ENCODE assay signal across 10 cellular contexts in genomic region chr5:142222881-142223558, GRCh38.
DNase-seq lines count a peak whose midpoint lies in the region; ATAC-seq and TF ChIP-seq lines count a peak whose summit lies in the region.
"Had no signal": no experiment of that assay in that cellular context is flagged by ENCODE, and none has a peak within 500 bp of the region (broad histone marks: within the 10 kb centered on the region; RNA-seq: fewer than 3 reads in every experiment).

No MANE protein-coding gene starts in this region.

- H3K4me3 ChIP-seq in Karpas-422 (ENCODE audit: low read length) = no peak overlapping the region
- no peak overlapping the region for H3K4me3 ChIP-seq in vagina
- peak overlapping the region in 1 of 8 donors; percentile 17 for H3K4me3 ChIP-seq in spleen
- H3K4me3 ChIP-seq: upper lobe of left lung had no signal

- H3K36me3 ChIP-seq in Karpas-422 (ENCODE audit: insufficient read depth, low read length) = no peaks in the 10 kb centered on the region
- H3K36me3 ChIP-seq in vagina = no peaks in the 10 kb centered on the region
- H3K36me3 ChIP-seq in spleen = no peaks in the 10 kb centered on the region
- H3K36me3 ChIP-seq: upper lobe of left lung had no signal

- ATAC-seq in CD4-positive, alpha-beta T cell (ENCODE audit: poor library complexity) = no peak
- ATAC-seq in GM21529 (IDR thresholded peaks at IDR 0.05; ENCODE audit: unreplicated experiment) (peak; percentile 19), GM19452 (IDR thresholded peaks at IDR 0.05; ENCODE audit: unreplicated experiment) (no peak)

- no peak overlapping the region for H3K27ac ChIP-seq in CD4-positive, alpha-beta T cell (ENCODE audit: low read depth, low read length)
- H3K27ac ChIP-seq in Karpas-422 (ENCODE audit: low read length) = no peak overlapping the region
- H3K27ac ChIP-seq in vagina = no peak overlapping the region
- peak overlapping the region in 3 of 8 donors; percentile 16 to 21 (median 19) for H3K27ac ChIP-seq in spleen

- TF ChIP-seq POLR2A in vagina (IDR thresholded peaks at IDR 0.05) = no peak
- TF ChIP-seq POLR2A in spleen (IDR thresholded peaks at IDR 0.05) = no peak

- no peak overlapping the region for H2AFZ ChIP-seq in Karpas-422 (ENCODE audit: low read length)

- H4K20me1 ChIP-seq in Karpas-422 (ENCODE audit: insufficient read depth, low read depth, low read length) = no peaks in the 10 kb centered on the region

- peak overlapping the region; percentile 28 for H3K4me2 ChIP-seq in Karpas-422 (ENCODE audit: low read depth, low read length, poor library complexity, severe bottlenecking)

- no peaks in the 10 kb centered on the region for H3K27me3 Mint-ChIP-seq in CD4-positive, alpha-beta T cell
- H3K27me3 Mint-ChIP-seq in dendritic cell treated with granulocyte-macrophage colony-stimulating factor and Interleukin-4, amounts not matched to agents 40 ng/mL and 50 ng/mL, for 4 days = peaks cover 36% of the 10 kb centered on the region

- no peaks in the 10 kb centered on the region for H3K79me2 ChIP-seq in Karpas-422 (ENCODE audit: low read length)

- peak overlapping the region; percentile 82 for H3K27ac Mint-ChIP-seq in CD4-positive, alpha-beta T cell
- H3K27ac Mint-ChIP-seq in dendritic cell treated with granulocyte-macrophage colony-stimulating factor and Interleukin-4, amounts not matched to agents 40 ng/mL and 50 ng/mL, for 4 days = peak overlapping the region; percentile 43

- no peak overlapping the region for H3K9ac ChIP-seq in Karpas-422 (ENCODE audit: low read length)

- WGBS in spleen, 5 donors = 61 to 79% (median 70%) methylated on average over 10 of the region's 10 CpGs

- H3K4me1 ChIP-seq in Karpas-422 (ENCODE audit: low read length) (peaks cover 18% of the 10 kb centered on the region), vagina (no peaks in the 10 kb centered on the region), spleen (peaks cover 6 to 41% (median 37%) of the 10 kb centered on the region in 6 donors)

- no peak for DNase-seq in CD4-positive, alpha-beta T cell
- peak; percentile 35 for DNase-seq in Karpas-422
- DNase-seq in UCSD-AML1 (lab: John Stamatoyannopoulos, UW; ENCODE audit: unreplicated experiment) = no peak
- no peak for DNase-seq in vagina (ENCODE audit: extremely low spot score in 2 of 2)
- DNase-seq in spleen = no peak

- TF ChIP-seq CTCF in CD4-positive, alpha-beta T cell (IDR thresholded peaks at IDR 0.05) = no peak
- TF ChIP-seq CTCF in vagina (IDR thresholded peaks at IDR 0.05) (no peak), spleen (IDR thresholded peaks at IDR 0.05 in 8 of 11, conservative IDR thresholded peaks at IDR 0.05 in 3 of 11) (no peak)

- H3K36me3 Mint-ChIP-seq in CD4-positive, alpha-beta T cell (ENCODE audit: low read depth) = no peaks in the 10 kb centered on the region
- no peaks in the 10 kb centered on the region for H3K36me3 Mint-ChIP-seq in dendritic cell treated with granulocyte-macrophage colony-stimulating factor and Interleukin-4, amounts not matched to agents 40 ng/mL and 50 ng/mL, for 4 days (ENCODE audit: low read depth)

- H3K4me1 Mint-ChIP-seq in CD4-positive, alpha-beta T cell (ENCODE audit: low read depth) = peaks cover 42% of the 10 kb centered on the region
- H3K4me1 Mint-ChIP-seq in dendritic cell treated with granulocyte-macrophage colony-stimulating factor and Interleukin-4, amounts not matched to agents 40 ng/mL and 50 ng/mL, for 4 days (ENCODE audit: low read depth) = peaks cover 38% of the 10 kb centered on the region

- H3K27me3 ChIP-seq in CD4-positive, alpha-beta T cell (ENCODE audit: control insufficient read depth, insufficient read depth, low read length) = no peaks in the 10 kb centered on the region
- H3K27me3 ChIP-seq in Karpas-422 (ENCODE audit: low read length) (no peaks in the 10 kb centered on the region), vagina (no peaks in the 10 kb centered on the region), spleen (replicated peaks in 1 of 7) (peaks cover 0 to 17% (median 0%) of the 10 kb centered on the region in 7 donors)
- H3K27me3 ChIP-seq: upper lobe of left lung had no signal

- peak overlapping the region; percentile 28 for H3K4me3 Mint-ChIP-seq in CD4-positive, alpha-beta T cell
- no peak overlapping the region for H3K4me3 Mint-ChIP-seq in dendritic cell treated with granulocyte-macrophage colony-stimulating factor and Interleukin-4, amounts not matched to agents 40 ng/mL and 50 ng/mL, for 4 days

- CTCF ChIA-PET in CD4-positive, alpha-beta T cell (lab: Charles Lee) = interaction anchor here (0.9 to 1.1 kb wide), 2 partner anchors 262 to 490 kb away, joined by 3 read pairs; no protein-coding TSS in a partner anchor

- no peaks in the 10 kb centered on the region for H3K9me3 Mint-ChIP-seq in CD4-positive, alpha-beta T cell
- H3K9me3 Mint-ChIP-seq in dendritic cell treated with granulocyte-macrophage colony-stimulating factor and Interleukin-4, amounts not matched to agents 40 ng/mL and 50 ng/mL, for 4 days = no peaks in the 10 kb centered on the region
- H3K9me3 Mint-ChIP-seq: activated T-helper 2 cell treated with anti-CD3 and anti-CD28 coated beads, Interferon-gamma antibody, Interleukin-2, Interleukin-4, amounts not matched to agents 10 μg/mL and 5 μg/mL and 100 μg/mL, durations not matched to agents 14 hours and 24 hours and 36 hours had no signal

- no peaks in the 10 kb centered on the region for H3K9me3 ChIP-seq in CD4-positive, alpha-beta T cell (ENCODE audit: control insufficient read depth, low read length)
- no peaks in the 10 kb centered on the region for H3K9me3 ChIP-seq in Karpas-422 (ENCODE audit: low read length)
- H3K9me3 ChIP-seq in vagina = no peaks in the 10 kb centered on the region
- H3K9me3 ChIP-seq in spleen = no peaks in the 10 kb centered on the region
- H3K9me3 ChIP-seq: upper lobe of left lung had no signal

- intact Hi-C loops in CD4-positive, alpha-beta T cell (cut with DNase I, micrococcal nuclease) = loop anchor here (5.0 to 10.0 kb wide), 3 partner anchors 66 to 208 kb away; partner anchors contain the start of gene GNPDA1 (in 2 of the 2)
- intact Hi-C loops in dendritic cell treated with granulocyte-macrophage colony-stimulating factor and Interleukin-4, amounts not matched to agents 40 ng/mL and 50 ng/mL, for 4 days (cut with micrococcal nuclease) = no loop called here
- intact Hi-C loops in vagina (cut with DNase I) (no loop called here), spleen (cut with DNase I; ENCODE audit: low total_unique reads) (no loop called here)

- no peaks in the 10 kb centered on the region for H3K9me2 ChIP-seq in Karpas-422 (replicated peaks; ENCODE audit: insufficient read depth, low read length)

- POLR2A ChIA-PET in CD4-positive, alpha-beta T cell (lab: Charles Lee) = interaction anchor here (0.8 to 1.5 kb wide), 7 partner anchors 11 to 254 kb away, joined by 3 to 10 read pairs (median 6); partner anchors contain the start of genes RNF14 and SPRY4

Comparison
In these comparisons a context has a peak if more than half of its experiments do, and no peak if none do; other contexts are left out.
1. intact Hi-C loops: an anchor here in CD4-positive, alpha-beta T cell (5.0 to 10.0 kb wide); none called in dendritic cell treated with granulocyte-macrophage colony-stimulating factor and Interleukin-4, amounts not matched to agents 40 ng/mL and 50 ng/mL, for 4 days, vagina and spleen.